Comparison of ENCODE assay signal across 21 cellular contexts in genomic region chr5:90097082-90097477, GRCh38.
DNase-seq lines count a peak whose midpoint lies in the region; ATAC-seq, FAIRE-seq and TF ChIP-seq lines count a peak whose summit lies in the region.
"Had no signal": no experiment of that assay in that cellular context is flagged by ENCODE, and none has a peak within 500 bp of the region (broad histone marks: within the 10 kb centered on the region; RNA-seq: fewer than 3 reads in every experiment).

No MANE protein-coding gene starts in this region.

- no peaks in the 10 kb centered on the region for H4K20me1 ChIP-seq in HCT116 (ENCODE audit: insufficient read depth)

- no peak overlapping the region for H3K27ac Mint-ChIP-seq in activated T-helper 2 cell treated with anti-CD3 and anti-CD28 coated beads, Interferon-gamma antibody, Interleukin-2, Interleukin-4, amounts not matched to agents 10 μg/mL and 5 μg/mL and 100 μg/mL, durations not matched to agents 14 hours and 24 hours and 36 hours
- H3K27ac Mint-ChIP-seq in activated CD4-positive, alpha-beta T cell treated with anti-CD3 and anti-CD28 coated beads, Interleukin-2, amount 10 ng/mL, durations not matched to agents 24 days and 14 days, result no peak overlapping the region
- H3K27ac Mint-ChIP-seq: B cell; CD8-positive, alpha-beta T cell had no signal

- peak; percentile 56 for ATAC-seq in HCT116
- peak; percentile 59 for ATAC-seq in foreskin keratinocyte
- ATAC-seq: CD8-positive, alpha-beta T cell had no signal

- H2BK5ac ChIP-seq in trophoblast cell (ENCODE audit: low read depth, low read length, poor library complexity), result no peak overlapping the region

- TF ChIP-seq CTCF in HCT116 (IDR thresholded peaks at IDR 0.05 in 2 of 3, conservative IDR thresholded peaks at IDR 0.05 in 1 of 3; ENCODE audit: borderline replicate concordance in 1 of 3, insufficient read depth in 1 of 3, low read depth in 2 of 3, low read length in 2 of 3) (no peak), foreskin keratinocyte (conservative IDR thresholded peaks at IDR 0.05) (no peak), kidney (IDR thresholded peaks at IDR 0.05; ENCODE audit: borderline replicate concordance, extremely low read depth, insufficient read depth) (no peak)

- no peak for TF ChIP-seq RAD21 in HCT116 (IDR thresholded peaks at IDR 0.05; ENCODE audit: low read depth)

- intact Hi-C loops in HCT116 (cut with micrococcal nuclease) (no loop called here), kidney (cut with DNase I) (no loop called here), posterior cingulate gyrus (cut with DNase I) (no loop called here)
- intact Hi-C loops in activated T-helper 2 cell treated with anti-CD3 and anti-CD28 coated beads, Interferon-gamma antibody, Interleukin-2, Interleukin-4, amounts not matched to agents 10 μg/mL and 5 μg/mL and 100 μg/mL, durations not matched to agents 14 hours and 24 hours and 36 hours (cut with micrococcal nuclease), result no loop called here
- intact Hi-C loops in activated CD4-positive, alpha-beta T cell treated with anti-CD3 and anti-CD28 coated beads, Interleukin-2, amount 10 ng/mL, durations not matched to agents 24 days and 14 days (cut with micrococcal nuclease), result no loop called here

- FAIRE-seq in kidney (lab: Jason Lieb, UNC), result no peak
- FAIRE-seq: GM19239 had no signal

- H3K14ac ChIP-seq in trophoblast cell (ENCODE audit: low read length), result no peak overlapping the region

- H3K4me2 ChIP-seq in HCT116 (ENCODE audit: low read length) (peak overlapping the region; percentile 75), trophoblast cell (ENCODE audit: low read length) (no peak overlapping the region)

- H3K9me2 ChIP-seq in HCT116 (ENCODE audit: insufficient read depth), result no peaks in the 10 kb centered on the region

- peak overlapping the region; percentile 30 for H4K8ac ChIP-seq in trophoblast cell (ENCODE audit: low read depth, low read length)

- H4K12ac ChIP-seq in trophoblast cell (ENCODE audit: low read depth, low read length), result no peak overlapping the region

- no peaks in the 10 kb centered on the region for H3K27me3 Mint-ChIP-seq in activated T-helper 2 cell treated with anti-CD3 and anti-CD28 coated beads, Interferon-gamma antibody, Interleukin-2, Interleukin-4, amounts not matched to agents 10 μg/mL and 5 μg/mL and 100 μg/mL, durations not matched to agents 14 hours and 24 hours and 36 hours (ENCODE audit: low read depth)
- no peaks in the 10 kb centered on the region for H3K27me3 Mint-ChIP-seq in activated CD4-positive, alpha-beta T cell treated with anti-CD3 and anti-CD28 coated beads, Interleukin-2, amount 10 ng/mL, durations not matched to agents 24 days and 14 days

- H3K79me1 ChIP-seq in trophoblast cell (ENCODE audit: low read length), result peaks cover 4% of the 10 kb centered on the region

- no peak overlapping the region for H3K18ac ChIP-seq in trophoblast cell (ENCODE audit: low read length)

- H3K27me3 ChIP-seq in HCT116 (ENCODE audit: insufficient read depth, low read length) (no peaks in the 10 kb centered on the region), foreskin keratinocyte (no peaks in the 10 kb centered on the region), trophoblast cell (ENCODE audit: insufficient read depth, low read length) (no peaks in the 10 kb centered on the region)

- H2BK120ac ChIP-seq in trophoblast cell (ENCODE audit: insufficient read depth, low read length, poor library complexity), result no peak overlapping the region

- peak overlapping the region; percentile 60 for H4K91ac ChIP-seq in trophoblast cell (ENCODE audit: low read depth, low read length)

- H3K36me3 ChIP-seq in HCT116 (ENCODE audit: control insufficient read depth in 1 of 2, insufficient read depth in 2 of 2, low read length in 2 of 2) (no peaks in the 10 kb centered on the region), trophoblast cell (ENCODE audit: control insufficient read depth in 1 of 2, insufficient read depth in 2 of 2, low read length in 2 of 2) (no peaks in the 10 kb centered on the region), kidney (ENCODE audit: control insufficient read depth in 1 of 2, insufficient read depth in 2 of 2, low read length in 2 of 2) (no peaks in the 10 kb centered on the region)

- BruUV-seq in HCT116 (replicated peaks; lab: Mats Ljungman, UMichigan), result no TSS peak

- no peak overlapping the region for H2BK12ac ChIP-seq in trophoblast cell (ENCODE audit: low read length)

- no peak overlapping the region for H2AFZ ChIP-seq in HCT116 (ENCODE audit: low read depth, low read length, poor library complexity, severe bottlenecking)
- H2AFZ ChIP-seq in trophoblast cell (ENCODE audit: insufficient read depth, low read length, poor library complexity), result no peak overlapping the region

- H3K4me1 Mint-ChIP-seq in activated T-helper 2 cell treated with anti-CD3 and anti-CD28 coated beads, Interferon-gamma antibody, Interleukin-2, Interleukin-4, amounts not matched to agents 10 μg/mL and 5 μg/mL and 100 μg/mL, durations not matched to agents 14 hours and 24 hours and 36 hours (ENCODE audit: low read depth), result no peaks in the 10 kb centered on the region
- H3K4me1 Mint-ChIP-seq in activated CD4-positive, alpha-beta T cell treated with anti-CD3 and anti-CD28 coated beads, Interleukin-2, amount 10 ng/mL, durations not matched to agents 24 days and 14 days, result no peaks in the 10 kb centered on the region
- H3K4me1 Mint-ChIP-seq: B cell had no signal

- no peak for DNase-seq in HCT116 (ENCODE audit: low read depth, low spot score)
- DNase-seq in T1000 (lab: John Stamatoyannopoulos, UW), result peak; percentile 10
- no peak for DNase-seq in foreskin keratinocyte
- DNase-seq in trophoblast cell, result peak; percentile 13 to 27
- no peak for DNase-seq in activated T-helper 2 cell treated with anti-CD3 and anti-CD28 coated beads, Interferon-gamma antibody, Interleukin-2, Interleukin-4, amounts not matched to agents 10 μg/mL and 5 μg/mL and 100 μg/mL, durations not matched to agents 14 hours and 24 hours and 36 hours (ENCODE audit: low spot score)
- no peak for DNase-seq in kidney
- no peak for DNase-seq in posterior cingulate gyrus
- DNase-seq in activated CD4-positive, alpha-beta T cell treated with anti-CD3 and anti-CD28 coated beads, Interleukin-2, amount 10 ng/mL, durations not matched to agents 24 days and 14 days, result no peak
- DNase-seq: CD8-positive, alpha-beta T cell; DMS 273 treated with DMSO at 0.1 percent for 48 hours; DND-41; NCI-H1092 treated with DMSO at 0.1 percent for 48 hours; NCI-H1436 treated with DMSO at 0.1 percent for 48 hours; NCI-H1930; NCI-H446; NCI-H526; RPMI8226; SHP77 had no signal

- H3K79me2 ChIP-seq in HCT116 (ENCODE audit: insufficient read depth, low read length), result no peaks in the 10 kb centered on the region
- no peaks in the 10 kb centered on the region for H3K79me2 ChIP-seq in trophoblast cell (ENCODE audit: control insufficient read depth, insufficient read depth, low read length, poor library complexity)

- H3K4ac ChIP-seq in trophoblast cell (ENCODE audit: low read depth, low read length), result no peak overlapping the region

- H3K4me1 ChIP-seq in HCT116 (ENCODE audit: control insufficient read depth in 1 of 2, insufficient read depth in 2 of 2, low read length in 2 of 2) (peaks cover 12 to 26% of the 10 kb centered on the region in 2 experiments), foreskin keratinocyte (peaks cover 36% of the 10 kb centered on the region), trophoblast cell (ENCODE audit: control insufficient read depth in 1 of 2, insufficient read depth in 2 of 2, low read length in 2 of 2) (peaks cover 0 to 6% of the 10 kb centered on the region in 2 experiments), kidney (ENCODE audit: control insufficient read depth in 1 of 2, insufficient read depth in 1 of 2, low read depth in 1 of 2, low read length in 2 of 2) (no peaks in the 10 kb centered on the region)

- no peak overlapping the region for H3K23ac ChIP-seq in trophoblast cell (ENCODE audit: low read length)

- no CpG with 5 or more reads among the region's 4 CpGs for WGBS in trophoblast cell (ENCODE audit: extremely low coverage, insufficient coverage, insufficient read length)

- H3K36me3 Mint-ChIP-seq in activated T-helper 2 cell treated with anti-CD3 and anti-CD28 coated beads, Interferon-gamma antibody, Interleukin-2, Interleukin-4, amounts not matched to agents 10 μg/mL and 5 μg/mL and 100 μg/mL, durations not matched to agents 14 hours and 24 hours and 36 hours (ENCODE audit: low read depth), result no peaks in the 10 kb centered on the region
- no peaks in the 10 kb centered on the region for H3K36me3 Mint-ChIP-seq in activated CD4-positive, alpha-beta T cell treated with anti-CD3 and anti-CD28 coated beads, Interleukin-2, amount 10 ng/mL, durations not matched to agents 24 days and 14 days (ENCODE audit: low read depth)
- H3K36me3 Mint-ChIP-seq: CD8-positive, alpha-beta T cell had no signal

- H3K4me3 Mint-ChIP-seq in activated T-helper 2 cell treated with anti-CD3 and anti-CD28 coated beads, Interferon-gamma antibody, Interleukin-2, Interleukin-4, amounts not matched to agents 10 μg/mL and 5 μg/mL and 100 μg/mL, durations not matched to agents 14 hours and 24 hours and 36 hours (ENCODE audit: low read depth), result no peak overlapping the region
- H3K4me3 Mint-ChIP-seq in activated CD4-positive, alpha-beta T cell treated with anti-CD3 and anti-CD28 coated beads, Interleukin-2, amount 10 ng/mL, durations not matched to agents 24 days and 14 days, result no peak overlapping the region
- H3K4me3 Mint-ChIP-seq: B cell; CD8-positive, alpha-beta T cell had no signal

- POLR2A ChIA-PET in HCT116 (lab: Charles Lee), result no interaction called here

- CTCF ChIA-PET in HCT116 (lab: Charles Lee), result no interaction called here

- RAD21 ChIA-PET in HCT116 (lab: Charles Lee; ENCODE audit: low non-redundant PET in 1 of 2, low total read pairs in 2 of 2, uncharacterized antibody in 2 of 2, unreplicated experiment in 2 of 2), result no interaction called here

- H3K27ac ChIP-seq in HCT116 (ENCODE audit: low read depth, low read length) (peak overlapping the region; percentile 19; the same call in 1 of the 2 replicates), foreskin keratinocyte (peak overlapping the region; percentile 75), trophoblast cell (ENCODE audit: low read depth, low read length) (peak overlapping the region; percentile 59), kidney (ENCODE audit: low read depth in 2 of 2, low read length in 2 of 2) (no peak overlapping the region)
- H3K27ac ChIP-seq: C4-2B had no signal

- H3K4me3 ChIP-seq in HCT116 (replicated peaks in 1 of 2; ENCODE audit: low read depth in 1 of 2, low read length in 2 of 2) (peak overlapping the region in 1 of 2 experiments; percentile 26; a peak in 2 of 4 replicates), trophoblast cell (ENCODE audit: low read depth, low read length) (no peak overlapping the region), kidney (ENCODE audit: low read length in 2 of 2) (no peak overlapping the region)

- H2AK5ac ChIP-seq in trophoblast cell (ENCODE audit: low read length), result no peak overlapping the region

- TF ChIP-seq POLR2A in HCT116 (IDR thresholded peaks at IDR 0.05; ENCODE audit: borderline replicate concordance, extremely low read depth, insufficient read depth, insufficient read length), result no peak

- H3K9me3 ChIP-seq in HCT116 (ENCODE audit: control insufficient read depth in 1 of 2, insufficient read depth in 1 of 2, low read depth in 1 of 2, low read length in 2 of 2) (no peaks in the 10 kb centered on the region), trophoblast cell (ENCODE audit: insufficient read depth, low read depth, low read length) (no peaks in the 10 kb centered on the region), kidney (ENCODE audit: control insufficient read depth in 1 of 2, low read length in 2 of 2) (no peaks in the 10 kb centered on the region)

- no peaks in the 10 kb centered on the region for H3K9me3 Mint-ChIP-seq in activated T-helper 2 cell treated with anti-CD3 and anti-CD28 coated beads, Interferon-gamma antibody, Interleukin-2, Interleukin-4, amounts not matched to agents 10 μg/mL and 5 μg/mL and 100 μg/mL, durations not matched to agents 14 hours and 24 hours and 36 hours
- H3K9me3 Mint-ChIP-seq in activated CD4-positive, alpha-beta T cell treated with anti-CD3 and anti-CD28 coated beads, Interleukin-2, amount 10 ng/mL, durations not matched to agents 24 days and 14 days, result no peaks in the 10 kb centered on the region
- H3K9me3 Mint-ChIP-seq: CD8-positive, alpha-beta T cell had no signal

- H3K9ac ChIP-seq in HCT116 (ENCODE audit: low read length), result no peak overlapping the region
- H3K9ac ChIP-seq in trophoblast cell (ENCODE audit: low read length), result no peak overlapping the region
- H3K9ac ChIP-seq in kidney (ENCODE audit: low read length in 2 of 2), result no peak overlapping the region

Comparison
In these comparisons a context has a peak if more than half of its experiments do, and no peak if none do; other contexts are left out.
1. DNase-seq: peak in T1000 (single experiment) and trophoblast cell (2 of 2); none in HCT116 (single experiment), foreskin keratinocyte (0 of 2), activated T-helper 2 cell treated with anti-CD3 and anti-CD28 coated beads, Interferon-gamma antibody, Interleukin-2, Interleukin-4, amounts not matched to agents 10 μg/mL and 5 μg/mL and 100 μg/mL, durations not matched to agents 14 hours and 24 hours and 36 hours (single experiment), kidney (single experiment), posterior cingulate gyrus (0 of 10) and activated CD4-positive, alpha-beta T cell treated with anti-CD3 and anti-CD28 coated beads, Interleukin-2, amount 10 ng/mL, durations not matched to agents 24 days and 14 days (single experiment).
2. H3K27ac ChIP-seq: peak in HCT116 (single experiment), foreskin keratinocyte (single experiment) and trophoblast cell (single experiment); none in kidney (0 of 2).